9 cellular contexts compared by ENCODE assay signal in the genomic region with DNA sequence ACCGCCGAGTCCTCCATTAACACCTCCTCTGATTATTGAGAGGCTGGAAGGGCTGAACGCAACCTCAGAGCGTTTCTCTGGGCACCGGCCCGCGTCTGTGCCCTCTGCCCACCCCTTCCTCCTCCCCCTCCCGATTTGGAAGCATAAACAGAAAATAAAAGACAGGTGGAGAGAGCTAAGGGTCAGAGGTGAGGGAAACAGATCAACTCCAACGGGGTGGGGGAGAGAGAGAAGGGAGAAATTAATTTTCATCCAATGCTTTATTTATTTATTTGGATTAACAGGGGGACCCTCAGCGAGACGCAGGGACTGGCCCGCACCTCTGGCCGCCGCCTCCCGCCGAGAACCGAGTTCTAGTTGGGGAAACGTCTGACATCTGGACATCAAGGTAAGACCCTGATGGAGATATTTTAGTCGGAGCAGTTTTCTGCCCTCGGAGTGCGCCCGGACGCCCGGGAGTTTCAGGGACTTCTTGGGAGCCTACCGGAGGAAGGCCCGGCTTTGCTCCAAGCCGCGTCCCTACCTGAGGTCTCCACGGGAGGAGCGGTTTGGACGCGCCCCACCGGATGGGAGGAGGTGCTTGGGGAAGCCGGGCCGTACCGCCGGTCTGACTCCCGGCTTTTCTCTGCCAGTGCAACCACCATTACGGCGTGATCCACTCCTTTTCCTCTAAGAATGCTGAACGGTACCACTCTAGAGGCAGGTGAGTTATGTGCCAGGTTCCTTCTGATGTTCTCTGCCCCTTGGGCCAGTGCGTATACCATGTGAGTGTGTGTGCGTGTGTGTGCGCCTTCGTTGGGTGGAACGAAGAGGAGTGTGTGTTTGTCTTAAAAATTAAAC. TPM values are rescaled to one million over a fixed set of nuclear protein-coding genes. Genes with fewer than 3 reads are reported as not detected.
DNase-seq lines count a peak whose midpoint lies in the region; ATAC-seq and TF ChIP-seq lines count a peak whose summit lies in the region.
"Had no signal": no experiment of that assay in that cellular context is flagged by ENCODE, and none has a peak within 500 bp of the region (broad histone marks: within the 10 kb centered on the region; RNA-seq: fewer than 3 reads in every experiment).

No MANE protein-coding gene starts in this region.

- H3K36me3 Mint-ChIP-seq in CD4-positive, CD25-positive, alpha-beta regulatory T cell = no peaks in the 10 kb centered on the region
- H3K36me3 Mint-ChIP-seq in activated naive CD8-positive, alpha-beta T cell treated with anti-CD3 and anti-CD28 coated beads for 36 hours = no peaks in the 10 kb centered on the region
- H3K36me3 Mint-ChIP-seq in memory B cell = no peaks in the 10 kb centered on the region

- TF ChIP-seq CTCF in HL-60 (IDR thresholded peaks at IDR 0.05; ENCODE audit: insufficient read depth, low read length) = no peak

- peaks cover 0 to 2% (median 0%) of the 10 kb centered on the region in 7 donors for H3K9me3 Mint-ChIP-seq in CD4-positive, CD25-positive, alpha-beta regulatory T cell
- H3K9me3 Mint-ChIP-seq in activated naive CD8-positive, alpha-beta T cell treated with anti-CD3 and anti-CD28 coated beads for 36 hours = no peaks in the 10 kb centered on the region
- H3K9me3 Mint-ChIP-seq in memory B cell = no peaks in the 10 kb centered on the region

- peak overlapping the region; percentile 75 to 96 (median 88) for H3K4me3 Mint-ChIP-seq in CD4-positive, CD25-positive, alpha-beta regulatory T cell
- H3K4me3 Mint-ChIP-seq in activated naive CD8-positive, alpha-beta T cell treated with anti-CD3 and anti-CD28 coated beads for 36 hours = peak overlapping the region; percentile 86
- peak overlapping the region; percentile 85 for H3K4me3 Mint-ChIP-seq in memory B cell

- peaks cover 0 to 3% of the 10 kb centered on the region in 2 experiments for H3K9me3 ChIP-seq in CD4-positive, CD25-positive, alpha-beta regulatory T cell (ENCODE audit: control insufficient read depth in 2 of 2, low read length in 2 of 2)

- H3K4me1 Mint-ChIP-seq in CD4-positive, CD25-positive, alpha-beta regulatory T cell = peaks cover 14 to 83% (median 52%) of the 10 kb centered on the region in 4 donors
- H3K4me1 Mint-ChIP-seq in activated naive CD8-positive, alpha-beta T cell treated with anti-CD3 and anti-CD28 coated beads for 36 hours = peaks cover 64% of the 10 kb centered on the region
- H3K4me1 Mint-ChIP-seq in memory B cell = peaks cover 37% of the 10 kb centered on the region

- no peak for ATAC-seq in CD4-positive, CD25-positive, alpha-beta regulatory T cell (ENCODE audit: low read depth in 2 of 2)
- ATAC-seq in memory B cell (ENCODE audit: low read depth) = no peak
- ATAC-seq in HG03378 (IDR thresholded peaks at IDR 0.05; ENCODE audit: unreplicated experiment) = no peak
- ATAC-seq in HG03354 (IDR thresholded peaks at IDR 0.05; ENCODE audit: poor library complexity, severe bottlenecking, unreplicated experiment) = no peak

- H3K27me3 Mint-ChIP-seq in CD4-positive, CD25-positive, alpha-beta regulatory T cell = peaks cover 99% of the 10 kb centered on the region
- peaks cover 100% of the 10 kb centered on the region for H3K27me3 Mint-ChIP-seq in activated naive CD8-positive, alpha-beta T cell treated with anti-CD3 and anti-CD28 coated beads for 36 hours
- H3K27me3 Mint-ChIP-seq in memory B cell = peaks cover 43% of the 10 kb centered on the region

- no peak overlapping the region for H3K27ac ChIP-seq in CD4-positive, CD25-positive, alpha-beta regulatory T cell (ENCODE audit: insufficient read depth, low read length, poor library complexity, severe bottlenecking)
- no peak overlapping the region for H3K27ac ChIP-seq in HL-60 (replicated peaks)

- no peak overlapping the region for H3K27ac Mint-ChIP-seq in CD4-positive, CD25-positive, alpha-beta regulatory T cell
- H3K27ac Mint-ChIP-seq in activated naive CD8-positive, alpha-beta T cell treated with anti-CD3 and anti-CD28 coated beads for 36 hours = no peak overlapping the region
- H3K27ac Mint-ChIP-seq in memory B cell = peak overlapping the region; percentile 51

- no peaks in the 10 kb centered on the region for H3K36me3 ChIP-seq in CD4-positive, CD25-positive, alpha-beta regulatory T cell (ENCODE audit: control insufficient read depth, insufficient read depth, low read length)

- H3K4me1 ChIP-seq in CD4-positive, CD25-positive, alpha-beta regulatory T cell (ENCODE audit: control insufficient read depth, insufficient read depth, low read length, poor library complexity, severe bottlenecking) = peaks cover 72% of the 10 kb centered on the region

- no peak for DNase-seq in CD4-positive, CD25-positive, alpha-beta regulatory T cell
- DNase-seq in HL-60 (ENCODE audit: low read depth in 1 of 2, low spot score in 1 of 2) (no peak), memory B cell (ENCODE audit: low spot score in 2 of 2) (no peak), DMS153 (lab: John Stamatoyannopoulos, UW) (no peak), NCI-H1092 treated with DMSO at 0.1 percent for 48 hours (lab: John Stamatoyannopoulos, UW) (no peak)
- no peak for DNase-seq in activated naive CD8-positive, alpha-beta T cell treated with anti-CD3 and anti-CD28 coated beads for 36 hours

- H3K27me3 ChIP-seq in CD4-positive, CD25-positive, alpha-beta regulatory T cell (ENCODE audit: control insufficient read depth, insufficient read depth, low read length) = peaks cover 62% of the 10 kb centered on the region
- peaks cover 86% of the 10 kb centered on the region for H3K27me3 ChIP-seq in HL-60 (ENCODE audit: insufficient read depth, poor library complexity, severe bottlenecking)

- H3K4me3 ChIP-seq in CD4-positive, CD25-positive, alpha-beta regulatory T cell (ENCODE audit: low read depth, low read length) = peak overlapping the region; percentile 37
- peak overlapping the region; percentile 17 for H3K4me3 ChIP-seq in HL-60 (replicated peaks; ENCODE audit: insufficient read depth, low read length)

RNA-seq across cellular contexts. Expression of a gene that starts 5.1 kb away (rescaled TPM):
- not detected for total RNA-seq in CD4-positive, CD25-positive, alpha-beta regulatory T cell
- polyA plus RNA-seq in CD4-positive, CD25-positive, alpha-beta regulatory T cell = not detected
- total RNA-seq in activated naive CD8-positive, alpha-beta T cell treated with anti-CD3 and anti-CD28 coated beads for 36 hours = not detected
- total RNA-seq: fibroblast of villous mesenchyme had no signal

RNA-seq across cellular contexts. Expression of a gene that starts 9.6 kb away (rescaled TPM):
- total RNA-seq in CD4-positive, CD25-positive, alpha-beta regulatory T cell = not detected
- polyA plus RNA-seq in CD4-positive, CD25-positive, alpha-beta regulatory T cell = 1 to 10 TPM in 2 of 4 donors, not detected in 2; 1.2 to 1.4 TPM
- under 1 TPM; 0.54 to 0.95 TPM for total RNA-seq in activated naive CD8-positive, alpha-beta T cell treated with anti-CD3 and anti-CD28 coated beads for 36 hours
